Comparison of ENCODE assay signal across 25 cellular contexts in the genomic region with DNA sequence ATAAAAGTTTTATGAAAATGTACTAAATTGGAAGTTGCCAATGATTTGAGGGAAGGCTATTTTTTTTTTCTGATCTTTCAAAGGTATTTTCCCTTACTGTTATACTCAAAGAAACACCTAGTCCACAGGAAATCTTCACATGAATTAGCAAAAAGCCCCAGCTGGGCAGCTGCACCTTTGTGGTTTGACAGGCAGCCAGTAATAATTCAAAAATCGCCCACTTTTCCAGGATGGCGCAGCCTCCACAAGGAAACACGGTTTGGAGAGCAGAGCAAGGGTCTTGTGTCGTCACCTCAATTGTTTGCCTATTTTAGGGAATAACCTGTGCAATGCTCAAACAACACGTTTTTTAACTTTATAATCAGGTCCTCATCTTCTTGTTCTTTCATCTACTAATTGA.
DNase-seq lines count a peak whose midpoint lies in the region; ATAC-seq, FAIRE-seq and TF ChIP-seq lines count a peak whose summit lies in the region.
"Had no signal": no experiment of that assay in that cellular context is flagged by ENCODE, and none has a peak within 500 bp of the region (broad histone marks: within the 10 kb centered on the region; RNA-seq: fewer than 3 reads in every experiment).

No MANE protein-coding gene starts in this region.

- TF ChIP-seq CTCF in GM12865 (IDR thresholded peaks at IDR 0.05; ENCODE audit: insufficient read depth, low read depth, low read length, missing control alignments) (no peak), bronchial epithelial cell (IDR thresholded peaks at IDR 0.05; ENCODE audit: insufficient read depth, low read length, severe bottlenecking) (no peak)

- H3K27me3 ChIP-seq in bronchial epithelial cell (ENCODE audit: control insufficient read depth, insufficient read depth, low read length): no peaks in the 10 kb centered on the region
- H3K27me3 ChIP-seq: BLaER1 had no signal

- DNase-seq in GM12865 (ENCODE audit: low read depth) (peak; percentile 25), SHP77 (lab: John Stamatoyannopoulos, UW) (peak; percentile 77 to 90), bronchial epithelial cell (ENCODE audit: low read depth) (peak; percentile 5), frontal cortex (ENCODE audit: low spot score in 2 of 2) (no peak), cortex of kidney (lab: John Stamatoyannopoulos, UW) (no peak), cerebellar cortex (ENCODE audit: low spot score) (no peak)
- DNase-seq: CD4-positive, CD25-positive, alpha-beta regulatory T cell; DMS153; DND-41; GOT3; HFFc6; IMR-90; KG1; MM.1S; NCI-H1417 treated with DMSO at 0.1 percent for 48 hours; NCI-H1694 treated with DMSO at 0.1 percent for 48 hours; NCI-H526 treated with DMSO at 0.1 percent for 48 hours; SIG-M5 had no signal

- ATAC-seq in HG03432 (IDR thresholded peaks at IDR 0.05; ENCODE audit: unreplicated experiment) (peak; percentile 61), GM21423 (IDR thresholded peaks at IDR 0.05; ENCODE audit: unreplicated experiment) (no peak)
- ATAC-seq: Panc1 had no signal

- no peaks in the 10 kb centered on the region for H3K36me3 ChIP-seq in bronchial epithelial cell (ENCODE audit: control insufficient read depth, insufficient read depth, low read length)
- H3K36me3 ChIP-seq: BLaER1, HAP-1 had no signal

- no peak overlapping the region for H3K4me3 ChIP-seq in GM12865 (ENCODE audit: low read depth, low read length)
- no peak overlapping the region for H3K4me3 ChIP-seq in bronchial epithelial cell (ENCODE audit: low read depth, low read length)
- H3K4me3 ChIP-seq: BLaER1, HAP-1, SK-N-MC had no signal

- FAIRE-seq in bronchial epithelial cell (lab: Jason Lieb, UNC): no peak
- FAIRE-seq in frontal cortex (lab: Jason Lieb, UNC): no peak
- FAIRE-seq: A204.1 had no signal

Comparison
In these comparisons a context has a peak if more than half of its experiments do, and no peak if none do; other contexts are left out.
1. DNase-seq: peak in GM12865 (single experiment), SHP77 (2 of 2) and bronchial epithelial cell (single experiment); none in frontal cortex (0 of 2), cortex of kidney (single experiment) and cerebellar cortex (single experiment).